Comparison of ENCODE assay signal across 10 cellular contexts in the genomic region with DNA sequence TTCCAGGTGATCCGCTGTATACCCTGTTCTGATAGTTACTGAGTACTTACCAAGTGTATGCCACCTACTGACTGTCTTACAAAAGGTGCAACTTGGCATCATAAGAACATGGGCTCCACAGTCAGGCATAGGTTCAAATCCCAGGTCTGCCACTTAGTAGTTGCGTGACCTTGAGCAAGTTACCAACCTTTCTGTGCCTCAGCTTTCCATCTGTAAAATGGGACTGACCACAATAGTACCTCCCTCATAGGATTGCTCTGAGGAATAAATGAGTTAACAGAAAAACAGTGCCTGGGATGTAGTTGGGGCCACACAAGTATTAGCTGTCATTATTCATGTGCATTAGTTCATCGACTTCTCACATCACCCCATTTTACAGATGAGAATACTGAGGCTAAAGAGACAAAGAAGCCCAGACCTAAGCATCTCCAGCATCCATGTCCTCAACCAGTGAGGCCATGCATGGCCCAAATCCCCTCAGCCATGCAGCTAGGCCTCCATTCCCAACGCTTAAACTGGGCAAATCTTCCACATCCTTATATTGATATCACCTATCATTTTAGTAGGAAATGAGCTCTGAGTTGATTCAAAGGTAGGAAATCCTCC. TPM values are rescaled to one million over a fixed set of nuclear protein-coding genes. Genes with fewer than 3 reads are reported as not detected.
DNase-seq lines count a peak whose midpoint lies in the region; ATAC-seq, FAIRE-seq and TF ChIP-seq lines count a peak whose summit lies in the region.
"Had no signal": no experiment of that assay in that cellular context is flagged by ENCODE, and none has a peak within 500 bp of the region (broad histone marks: within the 10 kb centered on the region; RNA-seq: fewer than 3 reads in every experiment).

No MANE protein-coding gene starts in this region.

- DNase-seq in CD8-positive, alpha-beta T cell, result no peak
- DNase-seq in MM.1S (no peak), K562 (ENCODE audit: extremely low read depth in 1 of 4, low spot score in 3 of 4) (no peak), NCI-H510A (lab: John Stamatoyannopoulos, UW) (no peak), NCI-H82 (lab: John Stamatoyannopoulos, UW) (no peak)

- H2AFZ ChIP-seq in MM.1S (ENCODE audit: low read length) (no peak overlapping the region), K562 (ENCODE audit: low read depth, low read length) (no peak overlapping the region)

- TF ChIP-seq EP300 in K562 (IDR thresholded peaks at IDR 0.05; ENCODE audit: low read length), result no peak

- TF ChIP-seq RAD21 in K562 (CRISPR knock-in tag; conservative IDR thresholded peaks at IDR 0.05 in 1 of 2, IDR thresholded peaks at IDR 0.05 in 1 of 2), result no peak

- no peaks in the 10 kb centered on the region for H3K27me3 Mint-ChIP-seq in CD8-positive, alpha-beta T cell (ENCODE audit: low read depth)

- H3K36me3 ChIP-seq in CD8-positive, alpha-beta T cell (ENCODE audit: insufficient read depth, low read length), result no peaks in the 10 kb centered on the region
- H3K36me3 ChIP-seq in MM.1S (replicated peaks; ENCODE audit: insufficient read depth, low read length) (no peaks in the 10 kb centered on the region; the same call in 1 of the 2 replicates), K562 (ENCODE audit: control insufficient read depth, insufficient read depth, low read length) (no peaks in the 10 kb centered on the region), neutrophil (no peaks in the 10 kb centered on the region)
- H3K36me3 ChIP-seq: cardiac muscle cell had no signal

- no peak for TF ChIP-seq POLR2A in K562 (conservative IDR thresholded peaks at IDR 0.05)

- H3K4me1 ChIP-seq in CD8-positive, alpha-beta T cell (ENCODE audit: insufficient read depth, low read length), result peaks cover 70% of the 10 kb centered on the region
- H3K4me1 ChIP-seq in MM.1S (ENCODE audit: low read length), result peaks cover 35% of the 10 kb centered on the region
- H3K4me1 ChIP-seq in K562 (replicated peaks in 1 of 2; ENCODE audit: control insufficient read depth in 2 of 2, insufficient read depth in 2 of 2, low read length in 2 of 2), result peaks cover 0 to 10% of the 10 kb centered on the region in 2 experiments; a peak in 2 of 5 replicates
- H3K4me1 ChIP-seq in neutrophil (ENCODE audit: control insufficient read depth in 1 of 2, insufficient read depth in 1 of 2, low read depth in 1 of 2, low read length in 1 of 2), result peaks cover 28 to 51% of the 10 kb centered on the region in 2 experiments

- peak overlapping the region; percentile 94 for H3K27ac Mint-ChIP-seq in CD8-positive, alpha-beta T cell

- no peak for FAIRE-seq in K562 (lab: Jason Lieb, UNC)

- no peaks in the 10 kb centered on the region for H3K9me1 ChIP-seq in K562 (ENCODE audit: control insufficient read depth, insufficient read depth, low read length)

- CTCF ChIA-PET in CD8-positive, alpha-beta T cell (lab: Charles Lee), result interaction anchor here (0.8 to 5.1 kb wide), 9 partner anchors 9 to 238 kb away, joined by 3 to 31 read pairs (median 4); no protein-coding TSS in a partner anchor
- CTCF ChIA-PET in K562 (lab: Yijun Ruan, JAX; ENCODE audit: low intra/inter-chr PET ratio), result no interaction called here

- H3K79me2 ChIP-seq in MM.1S (ENCODE audit: low read length) (peaks cover 17% of the 10 kb centered on the region), K562 (ENCODE audit: control insufficient read depth, insufficient read depth, low read length) (no peaks in the 10 kb centered on the region)

- H3K9me3 ChIP-seq in CD8-positive, alpha-beta T cell (ENCODE audit: low read length), result no peaks in the 10 kb centered on the region
- H3K9me3 ChIP-seq in MM.1S (replicated peaks; ENCODE audit: insufficient read depth, low read length) (no peaks in the 10 kb centered on the region), K562 (replicated peaks; ENCODE audit: control insufficient read depth, insufficient read depth, low read depth, low read length) (no peaks in the 10 kb centered on the region), neutrophil (no peaks in the 10 kb centered on the region)

- no peaks in the 10 kb centered on the region for H3K9me3 Mint-ChIP-seq in CD8-positive, alpha-beta T cell

- in situ Hi-C loops in K562 (cut with MboI), result no loop called here

- no peaks in the 10 kb centered on the region for H3K9me2 ChIP-seq in MM.1S (replicated peaks; ENCODE audit: insufficient read depth, low read length)

- POLR2A ChIA-PET in CD8-positive, alpha-beta T cell (lab: Charles Lee), result interaction anchor here (0.7 to 8.6 kb wide), 7 partner anchors 9 to 247 kb away, joined by 3 to 131 read pairs (median 14); partner anchors contain the start of gene USPL1
- POLR2A ChIA-PET in K562 (lab: Yijun Ruan, JAX), result no interaction called here

- no peak for ATAC-seq in CD8-positive, alpha-beta T cell
- no peak for ATAC-seq in K562
- no peak for ATAC-seq in HG03159 (IDR thresholded peaks at IDR 0.05; ENCODE audit: unreplicated experiment)

- H3K9ac ChIP-seq in MM.1S (ENCODE audit: low read length), result peak overlapping the region; percentile 71
- no peak overlapping the region for H3K9ac ChIP-seq in K562 (ENCODE audit: insufficient read depth in 1 of 2, low read depth in 2 of 2, low read length in 2 of 2)

- 39% methylated on average over 4 of the region's 4 CpGs for WGBS in K562 (ENCODE audit: insufficient coverage, low coverage, missing lambda C conversion rate)

- H3K4me2 ChIP-seq in MM.1S (ENCODE audit: low read depth, low read length) (peak overlapping the region; percentile 84), K562 (ENCODE audit: insufficient read depth, low read length) (no peak overlapping the region)

- H3K27ac ChIP-seq in CD8-positive, alpha-beta T cell (ENCODE audit: low read depth, low read length), result peak overlapping the region; percentile 53
- H3K27ac ChIP-seq in MM.1S (ENCODE audit: low read length) (peak overlapping the region; percentile 99), K562 (ENCODE audit: extremely low read depth, low read depth, low read length) (no peak overlapping the region), neutrophil (peak overlapping the region; percentile 71)
- H3K27ac ChIP-seq: cardiac muscle cell had no signal

- BruUV-seq in K562 (replicated peaks; lab: Mats Ljungman, UMichigan), result no TSS peak

- no peaks in the 10 kb centered on the region for H4K20me1 ChIP-seq in MM.1S (ENCODE audit: insufficient read depth, low read length)
- no peaks in the 10 kb centered on the region for H4K20me1 ChIP-seq in K562 (replicated peaks; ENCODE audit: control insufficient read depth, insufficient read depth, low read length)

- peaks cover 76% of the 10 kb centered on the region for H3K4me1 Mint-ChIP-seq in CD8-positive, alpha-beta T cell (ENCODE audit: low read depth)

- intact Hi-C loops in CD8-positive, alpha-beta T cell (cut with DNase I, micrococcal nuclease), result loop anchor here (1.0 to 10.0 kb wide), 7 partner anchors 51 to 516 kb away; partner anchors contain the start of genes ALOX5AP (in 1 of the 2), KATNAL1 (in 1 of the 2), UBE2L5 (in 1 of the 2) and UBL3 (in 1 of the 2)
- intact Hi-C loops in K562 (cut with micrococcal nuclease), result no loop called here

- H3K36me3 Mint-ChIP-seq in CD8-positive, alpha-beta T cell, result peaks cover 21% of the 10 kb centered on the region

- H3K4me3 Mint-ChIP-seq in CD8-positive, alpha-beta T cell, result peak overlapping the region; percentile 67

- H3F3A ChIP-seq in MM.1S (ENCODE audit: insufficient read depth, low read length), result peaks cover 48% of the 10 kb centered on the region

- no peak for TF ChIP-seq CTCF in CD8-positive, alpha-beta T cell (IDR thresholded peaks at IDR 0.05)
- TF ChIP-seq CTCF in MM.1S (IDR thresholded peaks at IDR 0.05; ENCODE audit: low read length) (no peak), K562 (IDR thresholded peaks at IDR 0.05 in 2 of 3, conservative IDR thresholded peaks at IDR 0.05 in 1 of 3; ENCODE audit: insufficient read depth in 2 of 3, low read depth in 1 of 3, low read length in 3 of 3) (no peak), neutrophil (IDR thresholded peaks at IDR 0.05) (no peak)

- H3K4me3 ChIP-seq in CD8-positive, alpha-beta T cell (ENCODE audit: low read depth, low read length), result peak overlapping the region; percentile 2
- H3K4me3 ChIP-seq in MM.1S (ENCODE audit: low read length) (peak overlapping the region; percentile 20; the same call in 1 of the 2 replicates), K562 (no peak overlapping the region), neutrophil (ENCODE audit: low read depth in 1 of 2, low read length in 1 of 2) (peak overlapping the region in 1 of 2 experiments; percentile 30)
- H3K4me3 ChIP-seq: cardiac muscle cell had no signal

- H3K27me3 ChIP-seq in CD8-positive, alpha-beta T cell (ENCODE audit: insufficient read depth, low read length), result no peaks in the 10 kb centered on the region
- H3K27me3 ChIP-seq in MM.1S (replicated peaks; ENCODE audit: insufficient read depth, low read length) (no peaks in the 10 kb centered on the region), K562 (ENCODE audit: control insufficient read depth in 2 of 2, insufficient read depth in 2 of 2, low read length in 2 of 2) (no peaks in the 10 kb centered on the region; a peak in 1 of 5 replicates), neutrophil (no peaks in the 10 kb centered on the region)
- H3K27me3 ChIP-seq: cardiac muscle cell had no signal

RNA-seq across cellular contexts. Expression of gene UBE2L5, which starts 51.3 kb away (rescaled TPM):
- not detected for total RNA-seq in CD8-positive, alpha-beta T cell
- total RNA-seq in K562 (2011; cell fraction: chromatin; rRNA removed; ENCODE audit: low replicate concordance), result not detected in 2 replicates
- total RNA-seq in K562 (2011; cell fraction: nucleolus; rRNA removed), result not detected in 2 replicates
- not detected in 2 replicates for total RNA-seq in K562 (2011; cell fraction: nucleoplasm; rRNA removed)
- total RNA-seq in K562 (2014; rRNA removed) (not detected in 2 replicates), K562 (2014; rRNA removed; fragmentation: Illumina TruSeq; extraction: Trizol) (not detected in 2 replicates), K562 (2015; rRNA removed; fragmentation: Illumina TruSeq; extraction: Trizol) (not detected in 2 replicates), K562 (2021) (not detected in 2 replicates)
- polyA plus RNA-seq in K562 (2011; rRNA removed) (1.4 and 1.5 TPM in 2 replicates), K562 (2014; fragmentation: Illumina TruSeq; extraction: Trizol) (0.86 TPM in 1 of 2 replicates, not detected in the other), K562 (2014; fragmentation: Nextera tagmentation; extraction: Ambion mirVana) (under 1 TPM in 1 of 2 experiments, not detected in 1; 0.22 TPM), K562 (2014; rRNA removed) (not detected in 2 replicates)
- polyA plus RNA-seq in K562 (2011; cell fraction: cytosol; rRNA removed), result 0.33 TPM in 1 of 2 replicates, not detected in the other
- polyA plus RNA-seq in K562 (2011; cell fraction: nucleus; rRNA removed), result 0.35 TPM in 1 of 2 replicates, not detected in the other
- 0.62 and 7.2 TPM in 2 replicates for polyA plus RNA-seq in K562 (2012)
- polyA minus RNA-seq in K562 (2011; rRNA and poly(A)+ RNA removed), result 0.45 and 1.9 TPM in 2 replicates
- not detected in 2 replicates for polyA minus RNA-seq in K562 (2011; cell fraction: cytosol; rRNA and poly(A)+ RNA removed)
- not detected in 2 replicates for polyA minus RNA-seq in K562 (2011; cell fraction: nucleus; rRNA and poly(A)+ RNA removed)
- total RNA-seq: epithelial cell of proximal tubule, lung microvascular endothelial cell had no signal
- polyA plus RNA-seq: cardiac muscle cell had no signal
